8 cellular contexts compared by ENCODE assay signal in the genomic region with DNA sequence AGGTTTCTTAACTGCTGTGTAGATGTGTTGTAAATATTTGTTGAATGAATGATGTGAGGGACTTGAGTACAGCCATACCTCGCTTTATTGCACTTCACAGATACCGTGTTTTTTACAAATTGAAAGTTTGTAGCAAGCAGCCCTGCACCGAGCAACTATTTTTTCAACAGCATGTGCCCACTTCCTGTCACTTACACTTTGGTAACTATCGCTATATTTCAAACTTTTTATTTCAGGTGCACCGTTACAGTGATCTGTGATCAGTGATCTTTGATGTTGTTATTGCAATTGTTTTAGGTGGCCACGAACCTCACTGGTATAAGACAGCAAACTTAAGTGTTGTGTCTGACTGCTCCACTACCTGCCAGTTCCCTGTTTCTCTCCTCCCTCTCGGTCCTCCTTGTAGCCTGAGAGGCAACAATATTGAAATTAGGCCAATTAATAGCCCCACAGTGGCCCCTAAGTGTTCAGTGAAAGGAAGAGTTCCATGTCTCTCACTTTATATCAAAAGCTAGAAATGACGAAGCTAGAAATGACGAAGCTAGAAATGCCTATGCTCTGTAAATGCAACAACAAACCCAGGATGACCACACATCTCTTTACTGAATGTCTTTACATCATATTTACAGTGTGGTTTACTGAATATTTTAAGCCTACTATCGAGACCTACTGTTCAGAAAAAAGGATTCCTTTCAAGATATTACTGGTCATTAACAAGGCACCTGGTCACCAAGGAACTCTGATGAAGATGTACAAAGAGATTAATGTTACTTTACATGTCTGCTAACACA. TPM values are rescaled to one million over a fixed set of nuclear protein-coding genes. Genes with fewer than 3 reads are reported as not detected.
DNase-seq lines count a peak whose midpoint lies in the region; ATAC-seq and TF ChIP-seq lines count a peak whose summit lies in the region.

No MANE protein-coding gene starts in this region.

- no peak for DNase-seq in stimulated activated naive CD8-positive, alpha-beta T cell treated with anti-CD3 and anti-CD28 coated beads, Interleukin-15, Interleukin-2, amounts not matched to agents 100 U/mL and 50 U/mL, for 24 hours
- DNase-seq in mesothelial cell of epicardium (ENCODE audit: low spot score in 2 of 2, unreplicated experiment in 2 of 2) (no peak), SIG-M5 (lab: John Stamatoyannopoulos, UW) (no peak)
- no peak for DNase-seq in activated effector memory CD4-positive, alpha-beta T cell treated with Interleukin-2 at 50 U/mL for 16 hours

- peak overlapping the region; percentile 95 for H3K4me3 Mint-ChIP-seq in stimulated activated naive CD8-positive, alpha-beta T cell treated with anti-CD3 and anti-CD28 coated beads, Interleukin-15, Interleukin-2, amounts not matched to agents 100 ng/mL and 50 ng/mL, for 24 hours
- H3K4me3 Mint-ChIP-seq in brain (peak overlapping the region; percentile 94 to 96 (median 95)), mesothelial cell of epicardium (peak overlapping the region; percentile 87)

- H3K9me3 Mint-ChIP-seq in stimulated activated naive CD8-positive, alpha-beta T cell treated with anti-CD3 and anti-CD28 coated beads, Interleukin-15, Interleukin-2, amounts not matched to agents 100 ng/mL and 50 ng/mL, for 24 hours = no peaks in the 10 kb centered on the region
- H3K9me3 Mint-ChIP-seq in brain = peaks cover 6 to 27% (median 10%) of the 10 kb centered on the region in 5 experiments
- peaks cover 6% of the 10 kb centered on the region for H3K9me3 Mint-ChIP-seq in mesothelial cell of epicardium

- peaks cover 70% of the 10 kb centered on the region for H3K4me1 Mint-ChIP-seq in stimulated activated naive CD8-positive, alpha-beta T cell treated with anti-CD3 and anti-CD28 coated beads, Interleukin-15, Interleukin-2, amounts not matched to agents 100 ng/mL and 50 ng/mL, for 24 hours (ENCODE audit: low read depth)
- peaks cover 22% of the 10 kb centered on the region for H3K4me1 Mint-ChIP-seq in brain
- peaks cover 8% of the 10 kb centered on the region for H3K4me1 Mint-ChIP-seq in mesothelial cell of epicardium

- ATAC-seq in stimulated activated naive CD8-positive, alpha-beta T cell treated with anti-CD3 and anti-CD28 coated beads, Interleukin-15, Interleukin-2, amounts not matched to agents 100 U/mL and 50 U/mL, for 24 hours = no peak
- ATAC-seq in GM18867 (IDR thresholded peaks at IDR 0.05; ENCODE audit: unreplicated experiment) = no peak
- no peak for ATAC-seq in HG03039 (IDR thresholded peaks at IDR 0.05; ENCODE audit: unreplicated experiment)

- H3K27ac Mint-ChIP-seq in stimulated activated naive CD8-positive, alpha-beta T cell treated with anti-CD3 and anti-CD28 coated beads, Interleukin-15, Interleukin-2, amounts not matched to agents 100 ng/mL and 50 ng/mL, for 24 hours = peak overlapping the region; percentile 88
- peak overlapping the region in 3 of 5 experiments; percentile 52 to 73 (median 68) for H3K27ac Mint-ChIP-seq in brain
- H3K27ac Mint-ChIP-seq in mesothelial cell of epicardium = no peak overlapping the region

- H3K27me3 Mint-ChIP-seq in stimulated activated naive CD8-positive, alpha-beta T cell treated with anti-CD3 and anti-CD28 coated beads, Interleukin-15, Interleukin-2, amounts not matched to agents 100 ng/mL and 50 ng/mL, for 24 hours = no peaks in the 10 kb centered on the region
- H3K27me3 Mint-ChIP-seq in brain = peaks cover 6% of the 10 kb centered on the region
- no peaks in the 10 kb centered on the region for H3K27me3 Mint-ChIP-seq in mesothelial cell of epicardium (ENCODE audit: low read depth)

- H3K36me3 Mint-ChIP-seq in stimulated activated naive CD8-positive, alpha-beta T cell treated with anti-CD3 and anti-CD28 coated beads, Interleukin-15, Interleukin-2, amounts not matched to agents 100 ng/mL and 50 ng/mL, for 24 hours (ENCODE audit: low read depth) = peaks cover 31% of the 10 kb centered on the region
- H3K36me3 Mint-ChIP-seq in brain (peaks cover 38% of the 10 kb centered on the region), mesothelial cell of epicardium (peaks cover 12% of the 10 kb centered on the region)

- TF ChIP-seq CTCF in brain (conservative IDR thresholded peaks at IDR 0.05) (no peak), mesothelial cell of epicardium (IDR thresholded peaks at IDR 0.05; ENCODE audit: unreplicated experiment) (no peak)

RNA-seq across cellular contexts. Expression of a gene that starts 1.0 kb away (rescaled TPM):
- 11.4 TPM for polyA plus RNA-seq in brain (ENCODE audit: insufficient read depth, low read depth, low replicate concordance)
- total RNA-seq in mesothelial cell of epicardium = 38.7 to 46.1 TPM (median 45.7 TPM) in 3 replicates

RNA-seq across cellular contexts. Expression of a gene that starts 7.7 kb away (rescaled TPM):
- polyA plus RNA-seq in brain (ENCODE audit: insufficient read depth, low read depth, low replicate concordance) = 21.9 TPM
- 41.0 to 44.4 TPM (median 44.1 TPM) in 3 replicates for total RNA-seq in mesothelial cell of epicardium
